ENCODE assay signal across 23 cellular contexts in genomic region chr2:121279476-121279875, GRCh38. TPM values are rescaled to one million over a fixed set of nuclear protein-coding genes. Genes with fewer than 3 reads are reported as not detected.
"Had no signal": no experiment of that assay in that cellular context is flagged by ENCODE, and none has a peak within 500 bp of the region (broad histone marks: within the 10 kb centered on the region; RNA-seq: fewer than 3 reads in every experiment).

No MANE protein-coding gene starts in this region.

- H3K4me3 ChIP-seq: heart right ventricle, hepatocyte, left ventricle myocardium inferior, lung, ovary, prostate gland, tibial nerve, uterus had no signal

- H3K9me3 ChIP-seq: heart right ventricle, left ventricle myocardium inferior, ovary, prostate gland, tibial nerve, uterus had no signal

- ATAC-seq: heart right ventricle; left colon; naive thymus-derived CD4-positive, alpha-beta T cell; natural killer cell treated with Interleukin-12 subunit alpha and Interleukin-12 subunit beta and Interleukin-15 and Interleukin-18, amount 100 ng/mL, for 72 hours; right cardiac atrium; stimulated activated effector memory CD8-positive, alpha-beta T cell treated with anti-CD3 and anti-CD28 coated beads, Interleukin-12 subunit alpha, Interleukin-12 subunit beta, amount 100 ng/mL, for 72 hours had no signal

- DNase-seq: heart right ventricle; left ventricle myocardium inferior; mesendoderm; naive thymus-derived CD4-positive, alpha-beta T cell; ovary; posterior cingulate gyrus; retina; right cardiac atrium; stimulated activated CD4-positive, alpha-beta T cell treated with anti-CD3 and anti-CD28 coated beads, Interleukin-12 subunit alpha, Interleukin-12 subunit beta, amount 100 ng/mL, for 4 hours; stimulated activated CD4-positive, alpha-beta T cell treated with anti-CD3 and anti-CD28 coated beads, Interleukin-15, amount 100 ng/mL, for 24 hours; stimulated activated CD4-positive, alpha-beta T cell treated with anti-CD3 and anti-CD28 coated beads, Interleukin-2, amount 100 ng/mL, for 24 hours; stimulated activated CD4-positive, alpha-beta T cell treated with anti-CD3 and anti-CD28 coated beads, Interleukin-4, amount 100 ng/mL, for 1 hour; stimulated activated naive CD4-positive, alpha-beta T cell; uterus had no signal

- H3K4me1 ChIP-seq: prostate gland, uterus had no signal

- FAIRE-seq: keratinocyte had no signal

- H3K27ac ChIP-seq: heart right ventricle, hepatocyte, left ventricle myocardium inferior, ovary, prostate gland, tibial nerve, uterus had no signal

- H3K36me3 ChIP-seq: heart right ventricle, left ventricle myocardium inferior, ovary, prostate gland, tibial nerve, uterus had no signal

- H3K27me3 ChIP-seq: ovary had no signal

RNA-seq across cellular contexts. Expression of gene TFCP2L1, which starts 5.5 kb away (rescaled TPM):
- total RNA-seq: myocyte had no signal
- polyA plus RNA-seq: naive thymus-derived CD4-positive, alpha-beta T cell had no signal
